Comparison of ENCODE assay signal across 8 cellular contexts in the genomic region with DNA sequence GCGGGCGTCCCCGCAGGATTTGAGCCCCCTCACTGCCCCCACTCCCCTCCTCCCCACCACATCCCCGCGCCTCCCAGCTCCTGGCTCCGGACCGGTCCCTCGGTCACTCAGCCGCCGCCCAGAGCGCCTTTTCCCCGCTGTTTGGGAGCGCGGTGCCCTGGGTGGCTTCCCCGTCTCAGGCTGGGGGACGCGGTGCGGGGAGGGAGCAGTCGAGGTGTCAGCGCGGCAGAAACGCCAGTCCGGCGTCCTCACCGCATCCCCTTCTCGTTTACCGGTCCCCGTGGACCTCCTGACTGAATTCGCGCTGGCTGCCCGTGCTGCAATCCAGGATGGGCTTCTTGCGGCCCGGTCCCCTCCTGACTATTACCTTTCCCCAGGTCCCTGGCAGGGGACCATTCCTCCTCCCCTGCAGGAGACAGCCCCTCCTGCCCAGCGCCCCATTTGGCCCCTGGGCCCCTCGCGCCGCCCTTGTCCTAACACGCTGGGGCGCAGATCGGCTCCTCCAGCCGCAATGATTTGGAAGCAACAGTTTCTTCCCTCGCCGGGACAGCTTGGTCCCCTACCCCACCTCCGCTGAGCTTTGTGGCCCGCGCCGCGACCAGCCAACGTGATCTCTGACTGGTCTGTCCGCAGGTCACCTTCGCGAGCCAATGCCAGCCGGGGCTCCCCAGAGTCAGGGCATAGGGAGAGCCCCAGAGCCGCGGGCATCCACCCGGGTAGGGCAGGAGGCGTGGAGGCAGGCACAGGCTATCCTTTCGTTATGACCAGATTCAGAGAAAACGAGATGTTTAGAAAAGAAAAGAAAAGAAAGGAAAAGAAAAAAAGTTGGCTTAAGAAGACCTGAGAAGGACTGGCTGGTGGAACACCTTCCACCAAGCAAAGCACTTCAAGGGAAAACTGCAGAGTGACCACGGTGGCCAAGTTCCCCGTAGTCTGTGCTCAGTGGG. TPM values are rescaled to one million over a fixed set of nuclear protein-coding genes. Genes with fewer than 3 reads are reported as not detected.
DNase-seq lines count a peak whose midpoint lies in the region; ATAC-seq and TF ChIP-seq lines count a peak whose summit lies in the region.

No MANE protein-coding gene starts in this region.

- peak overlapping the region; percentile 54 to 63 for H3K4me3 ChIP-seq in prostate gland

- no peak for TF ChIP-seq POLR2A in prostate gland (IDR thresholded peaks at IDR 0.05)

- peak overlapping the region; percentile 46 to 70 for H3K27ac ChIP-seq in prostate gland

- no peaks in the 10 kb centered on the region for H3K27me3 ChIP-seq in prostate gland (replicated peaks; ENCODE audit: insufficient read depth)

- H3K4me3 Mint-ChIP-seq in activated CD8-positive, alpha-beta T cell treated with anti-CD3 and anti-CD28 coated beads for 36 hours: peak overlapping the region; percentile 91

- CTCF ChIA-PET in activated CD8-positive, alpha-beta T cell treated with anti-CD3 and anti-CD28 coated beads for 36 hours (lab: Charles Lee): interaction anchor here (0.8 kb wide), 1 partner anchor 63 kb away, joined by 4 read pairs; no protein-coding TSS in a partner anchor
- CTCF ChIA-PET in HEK293T (lab: Yijun Ruan, JAX): interaction anchor here (1.0 to 2.4 kb wide), 2 partner anchors 14 to 62 kb away, joined by 5 to 7 read pairs; no protein-coding TSS in a partner anchor

- no peaks in the 10 kb centered on the region for H3K4me1 ChIP-seq in prostate gland (replicated peaks)

- no peaks in the 10 kb centered on the region for H3K9me3 ChIP-seq in prostate gland

- H3K4me1 Mint-ChIP-seq in activated CD8-positive, alpha-beta T cell treated with anti-CD3 and anti-CD28 coated beads for 36 hours (ENCODE audit: low read depth): peaks cover 22% of the 10 kb centered on the region

- H3K36me3 Mint-ChIP-seq in activated CD8-positive, alpha-beta T cell treated with anti-CD3 and anti-CD28 coated beads for 36 hours (ENCODE audit: low read depth): peaks cover 4% of the 10 kb centered on the region

- peaks cover 14% of the 10 kb centered on the region for H3K27me3 Mint-ChIP-seq in activated CD8-positive, alpha-beta T cell treated with anti-CD3 and anti-CD28 coated beads for 36 hours

- POLR2A ChIA-PET in activated CD8-positive, alpha-beta T cell treated with anti-CD3 and anti-CD28 coated beads for 36 hours (lab: Charles Lee): interaction anchor here (0.6 kb wide), 2 partner anchors 11 to 62 kb away, joined by 3 read pairs; no protein-coding TSS in a partner anchor
- POLR2A ChIA-PET in HEK293T (lab: Yijun Ruan, JAX): interaction anchor here (1.0 kb wide), 2 partner anchors 13 to 43 kb away, joined by 3 read pairs; no protein-coding TSS in a partner anchor

- peak overlapping the region; percentile 25 for H3K27ac Mint-ChIP-seq in activated CD8-positive, alpha-beta T cell treated with anti-CD3 and anti-CD28 coated beads for 36 hours

- DNase-seq in activated effector memory CD4-positive, alpha-beta T cell treated with anti-CD3 and anti-CD28 coated beads, Interleukin-2, amount 50 U/mL, for 16 hours: peak; percentile 69
- no peak for DNase-seq in activated effector memory CD4-positive, alpha-beta T cell treated with Interleukin-2 at 50 U/mL for 16 hours
- peak; percentile 36 for DNase-seq in activated CD8-positive, alpha-beta T cell treated with anti-CD3 and anti-CD28 coated beads for 36 hours
- DNase-seq in Right ventricle myocardium inferior (ENCODE audit: missing footprints) (peak; percentile 82), prostate gland (ENCODE audit: low spot score) (no peak), HEK293T (ENCODE audit: extremely low spot score) (no peak), OCI-M1 (lab: John Stamatoyannopoulos, UW) (no peak), NCI-H1048 (lab: John Stamatoyannopoulos, UW) (no peak)

- no peaks in the 10 kb centered on the region for H3K36me3 ChIP-seq in prostate gland

- H3K9me3 Mint-ChIP-seq in activated CD8-positive, alpha-beta T cell treated with anti-CD3 and anti-CD28 coated beads for 36 hours: no peaks in the 10 kb centered on the region

- intact Hi-C loops in activated CD8-positive, alpha-beta T cell treated with anti-CD3 and anti-CD28 coated beads for 36 hours (cut with micrococcal nuclease): loop anchor here (5.0 kb wide), 2 partner anchors 42 to 62 kb away; no protein-coding TSS in a partner anchor
- intact Hi-C loops in Right ventricle myocardium inferior (cut with DNase I) (loop anchor here (5.0 kb wide), 4 partner anchors 32 to 103 kb away; no protein-coding TSS in a partner anchor), prostate gland (cut with DNase I) (loop anchor here (1.0 to 10.0 kb wide), 2 partner anchors 62 to 200 kb away; a partner anchor contains a TSS)

- no peak for ATAC-seq in activated CD8-positive, alpha-beta T cell treated with anti-CD3 and anti-CD28 coated beads for 36 hours
- peak; percentile 21 for ATAC-seq in Right ventricle myocardium inferior

- no peak for TF ChIP-seq CTCF in activated CD8-positive, alpha-beta T cell treated with anti-CD3 and anti-CD28 coated beads for 36 hours (IDR thresholded peaks at IDR 0.05)
- no peak for TF ChIP-seq CTCF in prostate gland (IDR thresholded peaks at IDR 0.05)

- WGBS in prostate gland: 10% methylated on average over 54 of the region's 61 CpGs

TF ChIP-seq in HEK293T, 16 proteins besides CTCF, POLR2A, EP300 and RAD21:
- TF ChIP-seq HDGF (IDR thresholded peaks at IDR 0.05; ENCODE audit: borderline replicate concordance) (no peak), ZNF384 (IDR thresholded peaks at IDR 0.05) (no peak), L3MBTL2 (conservative IDR thresholded peaks at IDR 0.05) (no peak), SP1 (IDR thresholded peaks at IDR 0.05) (no peak), ARNT (IDR thresholded peaks at IDR 0.05) (no peak), LEF1 (IDR thresholded peaks at IDR 0.05; ENCODE audit: borderline replicate concordance) (no peak), SUZ12 (IDR thresholded peaks at IDR 0.05) (no peak), FOXK2 (IDR thresholded peaks at IDR 0.05) (no peak), FOXA1 (IDR thresholded peaks at IDR 0.05) (no peak), CTBP1 (IDR thresholded peaks at IDR 0.05; ENCODE audit: borderline replicate concordance) (no peak), ELF4 (IDR thresholded peaks at IDR 0.05) (no peak), BHLHE40 (IDR thresholded peaks at IDR 0.05; ENCODE audit: borderline replicate concordance) (no peak), FOXM1 (IDR thresholded peaks at IDR 0.05; ENCODE audit: borderline replicate concordance) (no peak), TARDBP (IDR thresholded peaks at IDR 0.05) (no peak), NFRKB (IDR thresholded peaks at IDR 0.05) (no peak)
- TF ChIP-seq, protein P1, sequence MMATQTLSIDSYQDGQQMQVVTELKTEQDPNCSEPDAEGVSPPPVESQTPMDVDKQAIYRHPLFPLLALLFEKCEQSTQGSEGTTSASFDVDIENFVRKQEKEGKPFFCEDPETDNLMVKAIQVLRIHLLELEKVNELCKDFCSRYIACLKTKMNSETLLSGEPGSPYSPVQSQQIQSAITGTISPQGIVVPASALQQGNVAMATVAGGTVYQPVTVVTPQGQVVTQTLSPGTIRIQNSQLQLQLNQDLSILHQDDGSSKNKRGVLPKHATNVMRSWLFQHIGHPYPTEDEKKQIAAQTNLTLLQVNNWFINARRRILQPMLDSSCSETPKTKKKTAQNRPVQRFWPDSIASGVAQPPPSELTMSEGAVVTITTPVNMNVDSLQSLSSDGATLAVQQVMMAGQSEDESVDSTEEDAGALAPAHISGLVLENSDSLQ (IDR thresholded peaks at IDR 0.05): no peak

RNA-seq across cellular contexts. Expression of a gene that starts 1.2 kb away (rescaled TPM):
- total RNA-seq in activated CD8-positive, alpha-beta T cell treated with anti-CD3 and anti-CD28 coated beads for 36 hours: 10 to 100 TPM; 13.6 to 13.8 TPM
- total RNA-seq in Right ventricle myocardium inferior: 4.1 TPM
- total RNA-seq in prostate gland: 1 to 10 TPM; 4.1 to 7.4 TPM

Comparison
In these comparisons a context has a peak if more than half of its experiments do, and no peak if none do; other contexts are left out.
1. DNase-seq: peak in activated effector memory CD4-positive, alpha-beta T cell treated with anti-CD3 and anti-CD28 coated beads, Interleukin-2, amount 50 U/mL, for 16 hours (single experiment), activated CD8-positive, alpha-beta T cell treated with anti-CD3 and anti-CD28 coated beads for 36 hours (single experiment) and Right ventricle myocardium inferior (single experiment); none in activated effector memory CD4-positive, alpha-beta T cell treated with Interleukin-2 at 50 U/mL for 16 hours (single experiment), prostate gland (single experiment), HEK293T (single experiment), OCI-M1 (single experiment) and NCI-H1048 (single experiment).